Comparison of ENCODE assay signal across 1 cellular context in genomic region chr11:60844870-60845221, GRCh38.
TF ChIP-seq lines count a peak whose summit lies in the region.

No MANE protein-coding gene starts in this region.

TF ChIP-seq in endothelial cell of umbilical vein, 7 proteins besides CTCF, POLR2A, EP300 and RAD21:
- TF ChIP-seq POLR2AphosphoS5 (IDR thresholded peaks at IDR 0.05; ENCODE audit: insufficient read depth, low read depth, low read length) (no peak), FOS (IDR thresholded peaks at IDR 0.05; ENCODE audit: borderline replicate concordance, insufficient read depth, low read length) (no peak), GATA2 (IDR thresholded peaks at IDR 0.05; ENCODE audit: insufficient read depth, insufficient read length, low read depth, low read length) (peak; percentile 54)
TF ChIP-seq in endothelial cell of umbilical vein: peak in this region for 1.
